ENCODE assay signal across 29 cellular contexts in genomic region chr6:103011605-103012004, GRCh38.
A peak's percentile ranks its signal among the peaks of the same experiment; 100 is the strongest.
DNase-seq lines count a peak whose midpoint lies in the region; ATAC-seq lines count a peak whose summit lies in the region.
"Had no signal": no experiment of that assay in that cellular context is flagged by ENCODE, and none has a peak within 500 bp of the region (broad histone marks: within the 10 kb centered on the region; RNA-seq: fewer than 3 reads in every experiment).

No MANE protein-coding gene starts in this region.

- H3K4me1 ChIP-seq in neuronal stem cell (ENCODE audit: control insufficient read depth in 2 of 2, insufficient read depth in 1 of 2, low read depth in 1 of 2, low read length in 2 of 2) = no peaks in the 10 kb centered on the region

- DNase-seq in NOMO-1 treated with DMSO at 0.1 percent for 48 hours (lab: John Stamatoyannopoulos, UW; ENCODE audit: unreplicated experiment) (peak; percentile 46), NOMO-1 treated with dmso at 0.1 percent for 144 hours (lab: John Stamatoyannopoulos, UW; ENCODE audit: unreplicated experiment) (no peak), RPMI8226 (peak; percentile 19), retina (no peak), neuronal stem cell (ENCODE audit: low spot score) (no peak)
- no peak for DNase-seq in stimulated activated CD4-positive, alpha-beta T cell treated with anti-CD3 and anti-CD28 coated beads, Interleukin-2, amount 100 ng/mL, for 24 hours
- DNase-seq: activated CD4-positive, alpha-beta memory T cell treated with anti-CD3 and anti-CD28 coated beads for 36 hours; activated CD4-positive, alpha-beta T cell treated with anti-CD3 and anti-CD28 coated beads for 1 hour; activated naive CD4-positive, alpha-beta T cell; activated T-cell treated with anti-CD3 and anti-CD28 coated beads, Interleukin-2, amount 50 U/mL, for 72 hours; cortex of kidney; DMS79 treated with DMSO at 0.1 percent for 48 hours; effector memory CD8-positive, alpha-beta T cell; GDM1; left colon; mammary epithelial cell; mucosa of descending colon; natural killer cell; NCI-H1436; NCI-H2081 treated with DMSO at 0.1 percent for 48 hours; NCI-H345; PC-3; stimulated activated CD4-positive, alpha-beta T cell treated with anti-CD3 and anti-CD28 coated beads, Interleukin-15, amount 100 ng/mL, for 24 hours; substantia nigra had no signal

- H4K91ac ChIP-seq in neuronal stem cell (ENCODE audit: low read depth, low read length, poor library complexity) = no peak overlapping the region

- no peak overlapping the region for H3K4me2 ChIP-seq in neuronal stem cell (ENCODE audit: insufficient read depth, low read length, poor library complexity, severe bottlenecking)

- H3K23ac ChIP-seq in neuronal stem cell (ENCODE audit: low read depth, low read length, poor library complexity) = no peak overlapping the region

- H3K27me3 ChIP-seq in neuronal stem cell (ENCODE audit: control insufficient read depth in 3 of 3, insufficient read depth in 3 of 3, low read depth in 1 of 3, low read length in 3 of 3) = no peaks in the 10 kb centered on the region

- H3K4me3 ChIP-seq in neuronal stem cell (ENCODE audit: low read length in 2 of 2) = no peak overlapping the region
- H3K4me3 ChIP-seq: K562, mucosa of descending colon had no signal

- ATAC-seq in HG03432 (IDR thresholded peaks at IDR 0.05; ENCODE audit: unreplicated experiment) (peak; percentile 84), GM18520 (IDR thresholded peaks at IDR 0.05; ENCODE audit: unreplicated experiment) (no peak)
- ATAC-seq: activated T-cell treated with anti-CD3 and anti-CD28 coated beads, Interleukin-2, amount 50 U/mL, for 72 hours; effector memory CD8-positive, alpha-beta T cell; K562; left colon; mucosa of descending colon; natural killer cell; PC-3; Right ventricle myocardium inferior; stimulated activated effector memory CD8-positive, alpha-beta T cell treated with anti-CD3 and anti-CD28 coated beads, Interleukin-12 subunit alpha, Interleukin-12 subunit beta, amount 100 ng/mL, for 72 hours had no signal

- H2BK5ac ChIP-seq in neuronal stem cell (ENCODE audit: low read length) = no peak overlapping the region

- no peaks in the 10 kb centered on the region for H3K9me3 ChIP-seq in neuronal stem cell (replicated peaks in 1 of 2; ENCODE audit: control insufficient read depth in 2 of 2, insufficient read depth in 1 of 2, low read depth in 1 of 2, low read length in 2 of 2)
- H3K9me3 ChIP-seq: mucosa of descending colon had no signal

- H3K14ac ChIP-seq in neuronal stem cell (ENCODE audit: low read length) = no peak overlapping the region

- no peak overlapping the region for H3K4ac ChIP-seq in neuronal stem cell (ENCODE audit: low read length)

- H3K18ac ChIP-seq in neuronal stem cell (ENCODE audit: low read length) = no peak overlapping the region

- no CpG with 5 or more reads among the region's 2 CpGs for WGBS in neuronal stem cell (ENCODE audit: extremely low coverage in 2 of 2, insufficient read length in 2 of 2, insufficient replicate concordance in 1 of 2), 2 donors

- no peak overlapping the region for H3K9ac ChIP-seq in neuronal stem cell (ENCODE audit: low read depth, low read length, poor library complexity)

- H3K36me3 ChIP-seq in neuronal stem cell (replicated peaks in 1 of 2; ENCODE audit: control insufficient read depth in 2 of 2, insufficient read depth in 2 of 2, low read length in 2 of 2) = no peaks in the 10 kb centered on the region

- H2BK120ac ChIP-seq in neuronal stem cell (ENCODE audit: low read depth, low read length) = no peak overlapping the region

- no peak overlapping the region for H4K8ac ChIP-seq in neuronal stem cell (ENCODE audit: low read depth, low read length)

- no peak overlapping the region for H3K27ac ChIP-seq in neuronal stem cell (replicated peaks; ENCODE audit: low read length)

- no peak overlapping the region for H2AFZ ChIP-seq in neuronal stem cell (ENCODE audit: low read length)

- H2BK12ac ChIP-seq in neuronal stem cell (ENCODE audit: low read length) = no peak overlapping the region

- no peaks in the 10 kb centered on the region for H3K79me1 ChIP-seq in neuronal stem cell (ENCODE audit: low read depth, low read length)

- no peak overlapping the region for H2BK15ac ChIP-seq in neuronal stem cell (ENCODE audit: low read length)

- H2AK5ac ChIP-seq in neuronal stem cell (ENCODE audit: low read depth, low read length) = no peak overlapping the region

Comparison
In these comparisons a context has a peak if more than half of its experiments do, and no peak if none do; other contexts are left out.
1. DNase-seq: peak in NOMO-1 treated with DMSO at 0.1 percent for 48 hours (single experiment) and RPMI8226 (single experiment); none in NOMO-1 treated with dmso at 0.1 percent for 144 hours (single experiment), retina (single experiment), neuronal stem cell (single experiment) and stimulated activated CD4-positive, alpha-beta T cell treated with anti-CD3 and anti-CD28 coated beads, Interleukin-2, amount 100 ng/mL, for 24 hours (0 of 2).